9 cellular contexts compared by ENCODE assay signal in the genomic region with DNA sequence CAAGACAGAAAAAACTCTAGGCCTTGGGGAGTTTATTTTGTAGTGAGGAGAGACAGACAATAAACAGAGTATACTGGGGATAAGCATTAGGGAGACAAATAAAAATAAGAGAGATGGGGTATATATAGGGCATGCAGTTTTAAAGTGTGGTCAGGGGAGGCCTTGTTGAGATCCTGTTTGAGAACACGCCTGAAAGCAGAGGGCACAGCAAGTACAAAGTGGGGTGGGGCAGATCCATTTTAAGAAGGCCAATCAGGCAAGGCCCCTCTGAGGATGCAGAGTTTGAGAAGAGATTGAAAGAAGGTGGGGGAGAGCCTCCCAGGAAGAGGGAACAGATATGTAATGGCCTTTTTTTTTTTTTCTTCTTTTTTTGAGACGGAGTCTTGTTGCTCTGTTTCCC. TPM values are rescaled to one million over a fixed set of nuclear protein-coding genes. Genes with fewer than 3 reads are reported as not detected.
DNase-seq lines count a peak whose midpoint lies in the region; ATAC-seq and TF ChIP-seq lines count a peak whose summit lies in the region.
"Had no signal": no experiment of that assay in that cellular context is flagged by ENCODE, and none has a peak within 500 bp of the region (broad histone marks: within the 10 kb centered on the region; RNA-seq: fewer than 3 reads in every experiment).

No MANE protein-coding gene starts in this region.

- H3K4me3 Mint-ChIP-seq in HFFc6 (peak overlapping the region; percentile 100), WTC11 (peak overlapping the region; percentile 96)

- H3K4me3 ChIP-seq in left ventricle myocardium inferior, result peak overlapping the region; percentile 91
- peak overlapping the region; percentile 92 to 93 (median 92) for H3K4me3 ChIP-seq in skeletal muscle tissue (ENCODE audit: low read length in 3 of 3)

- H3K4me1 ChIP-seq in left ventricle myocardium inferior (peaks cover 80% of the 10 kb centered on the region), skeletal muscle tissue (ENCODE audit: control insufficient read depth in 3 of 3, insufficient read depth in 3 of 3, low read length in 3 of 3) (peaks cover 50 to 68% (median 54%) of the 10 kb centered on the region in 3 donors)

- no peaks in the 10 kb centered on the region for H3K9me3 ChIP-seq in left ventricle myocardium inferior (replicated peaks)
- no peaks in the 10 kb centered on the region for H3K9me3 ChIP-seq in skeletal muscle tissue (ENCODE audit: control insufficient read depth in 3 of 3, low read length in 3 of 3)
- H3K9me3 ChIP-seq: neutrophil had no signal

- intact Hi-C loops in left ventricle myocardium inferior (cut with micrococcal nuclease), result no loop called here

- H3K4me1 Mint-ChIP-seq in HFFc6 (ENCODE audit: low read depth) (peaks cover 61% of the 10 kb centered on the region), WTC11 (peaks cover 42% of the 10 kb centered on the region)

- H3K27me3 Mint-ChIP-seq in HFFc6 (ENCODE audit: insufficient read depth) (peaks cover 5% of the 10 kb centered on the region), WTC11 (ENCODE audit: low read depth) (no peaks in the 10 kb centered on the region; the same call in 1 of the 2 replicates)

- no peaks in the 10 kb centered on the region for H3K27me3 ChIP-seq in left ventricle myocardium inferior (ENCODE audit: low read depth)
- no peaks in the 10 kb centered on the region for H3K27me3 ChIP-seq in skeletal muscle tissue (ENCODE audit: control insufficient read depth in 3 of 3, insufficient read depth in 3 of 3, low read length in 3 of 3)
- H3K27me3 ChIP-seq: neutrophil had no signal

- H3K27ac ChIP-seq in left ventricle myocardium inferior (replicated peaks), result peak overlapping the region; percentile 96
- peak overlapping the region; percentile 93 for H3K27ac ChIP-seq in skeletal muscle tissue (ENCODE audit: low read depth, low read length)
- H3K27ac ChIP-seq: neutrophil had no signal

- H3K27ac Mint-ChIP-seq in HFFc6 (peak overlapping the region; percentile 100), WTC11 (peak overlapping the region; percentile 45)

- H3K9me3 Mint-ChIP-seq in HFFc6, result no peaks in the 10 kb centered on the region
- no peaks in the 10 kb centered on the region for H3K9me3 Mint-ChIP-seq in WTC11

- ATAC-seq in WTC11 (no peak), GM19455 (IDR thresholded peaks at IDR 0.05; ENCODE audit: unreplicated experiment) (no peak), GM21786 (IDR thresholded peaks at IDR 0.05; ENCODE audit: unreplicated experiment) (no peak)

- POLR2A ChIA-PET in WTC11 (lab: Charles Lee), result no interaction called here

- H3K9ac ChIP-seq in skeletal muscle tissue (ENCODE audit: low read depth in 1 of 3, low read length in 3 of 3), result peak overlapping the region; percentile 91 to 99 (median 99)

- H3K36me3 Mint-ChIP-seq in HFFc6 (ENCODE audit: low read depth) (peaks cover 45% of the 10 kb centered on the region), WTC11 (peaks cover 38% of the 10 kb centered on the region)

- H3K36me3 ChIP-seq in left ventricle myocardium inferior (peaks cover 35% of the 10 kb centered on the region), skeletal muscle tissue (ENCODE audit: control insufficient read depth in 3 of 3, insufficient read depth in 3 of 3, low read length in 3 of 3) (peaks cover 13 to 21% (median 21%) of the 10 kb centered on the region in 3 donors)

- no peak for TF ChIP-seq CTCF in HFFc6 (IDR thresholded peaks at IDR 0.05)
- TF ChIP-seq CTCF in WTC11 (IDR thresholded peaks at IDR 0.05), result no peak
- TF ChIP-seq CTCF in left ventricle myocardium inferior (IDR thresholded peaks at IDR 0.05; ENCODE audit: borderline replicate concordance), result no peak

- CTCF ChIA-PET in WTC11 (lab: Charles Lee), result no interaction called here

- no peak for DNase-seq in HFFc6
- DNase-seq in WTC11 (ENCODE audit: low spot score), result no peak
- DNase-seq in left ventricle myocardium inferior, result no peak
- no peak for DNase-seq in middle frontal gyrus (ENCODE audit: extremely low spot score, low spot score)
- DNase-seq: NCI-H1694 treated with DMSO at 0.1 percent for 48 hours had no signal

TF ChIP-seq in WTC11, 78 proteins besides CTCF, POLR2A, EP300 and RAD21 (continues in another document):
- TF ChIP-seq SOX15 (CRISPR knock-in tag; IDR thresholded peaks at IDR 0.05) (no peak), ETV6 (CRISPR knock-in tag; IDR thresholded peaks at IDR 0.05) (no peak), ATF1 (CRISPR knock-in tag; IDR thresholded peaks at IDR 0.05) (no peak), NFYB (CRISPR knock-in tag; conservative IDR thresholded peaks at IDR 0.05; ENCODE audit: low read depth) (no peak), JUN (CRISPR knock-in tag; IDR thresholded peaks at IDR 0.05) (no peak), ATF6 (CRISPR knock-in tag; IDR thresholded peaks at IDR 0.05) (no peak), ELF4 (CRISPR knock-in tag; IDR thresholded peaks at IDR 0.05; ENCODE audit: low read depth) (no peak), ESRRA (CRISPR knock-in tag; IDR thresholded peaks at IDR 0.05; ENCODE audit: borderline replicate concordance) (no peak)
- TF ChIP-seq, protein P1, sequence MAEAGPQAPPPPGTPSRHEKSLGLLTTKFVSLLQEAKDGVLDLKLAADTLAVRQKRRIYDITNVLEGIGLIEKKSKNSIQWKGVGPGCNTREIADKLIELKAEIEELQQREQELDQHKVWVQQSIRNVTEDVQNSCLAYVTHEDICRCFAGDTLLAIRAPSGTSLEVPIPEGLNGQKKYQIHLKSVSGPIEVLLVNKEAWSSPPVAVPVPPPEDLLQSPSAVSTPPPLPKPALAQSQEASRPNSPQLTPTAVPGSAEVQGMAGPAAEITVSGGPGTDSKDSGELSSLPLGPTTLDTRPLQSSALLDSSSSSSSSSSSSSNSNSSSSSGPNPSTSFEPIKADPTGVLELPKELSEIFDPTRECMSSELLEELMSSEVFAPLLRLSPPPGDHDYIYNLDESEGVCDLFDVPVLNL (CRISPR knock-in tag; IDR thresholded peaks at IDR 0.05; ENCODE audit: borderline replicate concordance, low read depth), result no peak
- TF ChIP-seq, protein P2, sequence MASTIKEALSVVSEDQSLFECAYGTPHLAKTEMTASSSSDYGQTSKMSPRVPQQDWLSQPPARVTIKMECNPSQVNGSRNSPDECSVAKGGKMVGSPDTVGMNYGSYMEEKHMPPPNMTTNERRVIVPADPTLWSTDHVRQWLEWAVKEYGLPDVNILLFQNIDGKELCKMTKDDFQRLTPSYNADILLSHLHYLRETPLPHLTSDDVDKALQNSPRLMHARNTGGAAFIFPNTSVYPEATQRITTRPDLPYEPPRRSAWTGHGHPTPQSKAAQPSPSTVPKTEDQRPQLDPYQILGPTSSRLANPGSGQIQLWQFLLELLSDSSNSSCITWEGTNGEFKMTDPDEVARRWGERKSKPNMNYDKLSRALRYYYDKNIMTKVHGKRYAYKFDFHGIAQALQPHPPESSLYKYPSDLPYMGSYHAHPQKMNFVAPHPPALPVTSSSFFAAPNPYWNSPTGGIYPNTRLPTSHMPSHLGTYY (CRISPR knock-in tag; IDR thresholded peaks at IDR 0.05), result no peak
- TF ChIP-seq, protein P3, sequence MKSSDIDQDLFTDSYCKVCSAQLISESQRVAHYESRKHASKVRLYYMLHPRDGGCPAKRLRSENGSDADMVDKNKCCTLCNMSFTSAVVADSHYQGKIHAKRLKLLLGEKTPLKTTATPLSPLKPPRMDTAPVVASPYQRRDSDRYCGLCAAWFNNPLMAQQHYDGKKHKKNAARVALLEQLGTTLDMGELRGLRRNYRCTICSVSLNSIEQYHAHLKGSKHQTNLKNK (CRISPR knock-in tag; IDR thresholded peaks at IDR 0.05), result no peak
- TF ChIP-seq, protein P4, sequence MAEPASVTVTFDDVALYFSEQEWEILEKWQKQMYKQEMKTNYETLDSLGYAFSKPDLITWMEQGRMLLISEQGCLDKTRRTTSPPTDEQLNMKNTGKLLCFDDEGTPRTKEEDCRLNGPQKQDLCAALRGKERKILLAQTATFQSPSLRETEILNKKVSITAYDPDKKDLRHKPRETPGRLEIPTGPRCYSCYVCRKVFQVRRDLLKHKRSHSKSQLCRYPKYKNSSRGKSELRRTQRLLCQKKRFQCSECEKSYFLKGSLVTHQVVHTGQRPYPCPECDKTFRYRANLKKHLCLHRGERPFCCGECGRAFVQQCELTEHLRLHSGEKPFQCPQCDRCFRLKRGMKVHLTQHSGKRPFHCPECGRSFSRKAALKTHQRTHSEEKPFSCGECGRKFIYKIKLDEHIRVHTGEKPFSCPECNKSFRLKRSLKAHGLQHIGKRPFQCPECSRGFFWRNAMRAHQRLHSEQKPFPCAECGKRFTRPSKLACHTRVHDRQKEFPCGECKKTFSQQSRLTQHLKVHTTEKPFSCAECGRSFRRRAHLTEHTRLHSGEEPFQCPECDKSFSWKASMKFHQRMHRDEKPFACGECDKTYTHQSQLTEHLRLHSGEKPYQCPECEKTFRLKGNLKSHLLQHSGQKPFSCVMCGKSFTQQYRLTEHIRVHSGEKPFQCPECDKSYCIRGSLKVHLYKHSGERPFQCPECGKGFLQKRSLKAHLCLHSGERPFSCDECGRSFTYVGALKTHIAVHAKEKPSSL (CRISPR knock-in tag; conservative IDR thresholded peaks at IDR 0.05), result no peak

RNA-seq across cellular contexts. Expression of gene PPP2R1A, which starts 2.1 kb away (rescaled TPM):
- 100 to 1,000 TPM; 326 to 383 (median 349) TPM for total RNA-seq in HFFc6 (2021; fragmentation: NEBNext Ultra II Directional; extraction: Animal tissue kit (Norgen Biotek cat#: 25700))
- total RNA-seq in WTC11 (2021) (505 to 507 TPM (median 506 TPM) in 3 replicates), left ventricle myocardium inferior (395 TPM), skeletal muscle tissue (65.8 TPM)

RNA-seq across cellular contexts. Expression of gene ZNF836, which starts 20.5 kb away (rescaled TPM):
- total RNA-seq in HFFc6 (2021; fragmentation: NEBNext Ultra II Directional; extraction: Animal tissue kit (Norgen Biotek cat#: 25700)), result 1 to 10 TPM; 4.6 to 7.0 (median 5.9) TPM
- total RNA-seq in WTC11 (2021) (20.3 to 28.8 TPM (median 22.8 TPM) in 3 replicates), left ventricle myocardium inferior (8.1 TPM), skeletal muscle tissue (5.7 TPM)

RNA-seq across cellular contexts. Expression of gene ZNF616, which starts 52.2 kb away (rescaled TPM):
- 10 to 100 TPM in 3 of 6 experiments, 1 to 10 TPM in 3; 8.6 to 11.0 (median 9.9) TPM for total RNA-seq in HFFc6 (2021; fragmentation: NEBNext Ultra II Directional; extraction: Animal tissue kit (Norgen Biotek cat#: 25700))
- total RNA-seq in WTC11 (2021) (27.2 to 34.6 TPM (median 28.8 TPM) in 3 replicates), left ventricle myocardium inferior (5.6 TPM), skeletal muscle tissue (6.8 TPM)
